1 cellular context compared by ENCODE assay signal in the genomic region with DNA sequence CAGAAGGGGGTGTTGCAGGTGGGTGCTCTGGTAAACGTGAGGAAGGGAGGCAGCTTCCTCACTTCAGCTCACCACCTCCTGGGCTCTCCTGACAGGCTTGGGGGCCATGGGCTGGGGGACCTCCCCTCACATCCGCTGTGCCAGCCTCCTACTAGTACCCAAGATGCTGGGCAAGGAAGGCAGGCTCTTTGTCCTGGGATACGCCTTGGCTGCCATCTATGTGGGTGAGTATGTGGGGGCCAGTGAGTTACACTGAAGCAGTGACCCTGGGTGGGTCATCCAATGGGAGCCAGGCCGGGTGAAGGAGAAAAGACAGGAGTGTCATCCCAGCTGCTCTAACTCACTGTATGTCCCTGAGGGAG.
TF ChIP-seq lines count a peak whose summit lies in the region.

No MANE protein-coding gene starts in this region.

TF ChIP-seq in SK-N-SH treated with all-trans-retinoic acid at 6 μM for 48 hours, 23 proteins besides CTCF, POLR2A, EP300 and RAD21:
- TF ChIP-seq, protein P1, sequence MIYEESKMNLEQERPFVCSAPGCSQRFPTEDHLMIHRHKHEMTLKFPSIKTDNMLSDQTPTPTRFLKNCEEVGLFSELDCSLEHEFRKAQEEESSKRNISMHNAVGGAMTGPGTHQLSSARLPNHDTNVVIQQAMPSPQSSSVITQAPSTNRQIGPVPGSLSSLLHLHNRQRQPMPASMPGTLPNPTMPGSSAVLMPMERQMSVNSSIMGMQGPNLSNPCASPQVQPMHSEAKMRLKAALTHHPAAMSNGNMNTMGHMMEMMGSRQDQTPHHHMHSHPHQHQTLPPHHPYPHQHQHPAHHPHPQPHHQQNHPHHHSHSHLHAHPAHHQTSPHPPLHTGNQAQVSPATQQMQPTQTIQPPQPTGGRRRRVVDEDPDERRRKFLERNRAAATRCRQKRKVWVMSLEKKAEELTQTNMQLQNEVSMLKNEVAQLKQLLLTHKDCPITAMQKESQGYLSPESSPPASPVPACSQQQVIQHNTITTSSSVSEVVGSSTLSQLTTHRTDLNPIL (CRISPR knock-in tag; IDR thresholded peaks at IDR 0.05; ENCODE audit: low read depth), result no peak
- no peak for TF ChIP-seq OSR1 (CRISPR knock-in tag; IDR thresholded peaks at IDR 0.05)
- no peak for TF ChIP-seq ZNF565 (CRISPR knock-in tag; conservative IDR thresholded peaks at IDR 0.05; ENCODE audit: low read depth)
- TF ChIP-seq TOX (CRISPR knock-in tag; IDR thresholded peaks at IDR 0.05; ENCODE audit: borderline replicate concordance), result no peak
- no peak for TF ChIP-seq ZFP3 (CRISPR knock-in tag; IDR thresholded peaks at IDR 0.05)
- TF ChIP-seq GLIS3 (CRISPR knock-in tag; IDR thresholded peaks at IDR 0.05), result no peak
- TF ChIP-seq, protein P2, sequence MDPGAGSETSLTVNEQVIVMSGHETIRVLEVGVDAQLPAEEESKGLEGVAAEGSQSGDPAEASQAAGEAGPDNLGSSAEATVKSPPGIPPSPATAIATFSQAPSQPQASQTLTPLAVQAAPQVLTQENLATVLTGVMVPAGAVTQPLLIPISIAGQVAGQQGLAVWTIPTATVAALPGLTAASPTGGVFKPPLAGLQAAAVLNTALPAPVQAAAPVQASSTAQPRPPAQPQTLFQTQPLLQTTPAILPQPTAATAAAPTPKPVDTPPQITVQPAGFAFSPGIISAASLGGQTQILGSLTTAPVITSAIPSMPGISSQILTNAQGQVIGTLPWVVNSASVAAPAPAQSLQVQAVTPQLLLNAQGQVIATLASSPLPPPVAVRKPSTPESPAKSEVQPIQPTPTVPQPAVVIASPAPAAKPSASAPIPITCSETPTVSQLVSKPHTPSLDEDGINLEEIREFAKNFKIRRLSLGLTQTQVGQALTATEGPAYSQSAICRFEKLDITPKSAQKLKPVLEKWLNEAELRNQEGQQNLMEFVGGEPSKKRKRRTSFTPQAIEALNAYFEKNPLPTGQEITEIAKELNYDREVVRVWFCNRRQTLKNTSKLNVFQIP (CRISPR knock-in tag; IDR thresholded peaks at IDR 0.05; ENCODE audit: borderline replicate concordance, low read depth), result no peak
- no peak for TF ChIP-seq ZFP30 (CRISPR knock-in tag; IDR thresholded peaks at IDR 0.05)
TF ChIP-seq in SK-N-SH treated with all-trans-retinoic acid at 6 μM for 48 hours: peak in this region for 0.
